8 cellular contexts compared by ENCODE assay signal in the genomic region with DNA sequence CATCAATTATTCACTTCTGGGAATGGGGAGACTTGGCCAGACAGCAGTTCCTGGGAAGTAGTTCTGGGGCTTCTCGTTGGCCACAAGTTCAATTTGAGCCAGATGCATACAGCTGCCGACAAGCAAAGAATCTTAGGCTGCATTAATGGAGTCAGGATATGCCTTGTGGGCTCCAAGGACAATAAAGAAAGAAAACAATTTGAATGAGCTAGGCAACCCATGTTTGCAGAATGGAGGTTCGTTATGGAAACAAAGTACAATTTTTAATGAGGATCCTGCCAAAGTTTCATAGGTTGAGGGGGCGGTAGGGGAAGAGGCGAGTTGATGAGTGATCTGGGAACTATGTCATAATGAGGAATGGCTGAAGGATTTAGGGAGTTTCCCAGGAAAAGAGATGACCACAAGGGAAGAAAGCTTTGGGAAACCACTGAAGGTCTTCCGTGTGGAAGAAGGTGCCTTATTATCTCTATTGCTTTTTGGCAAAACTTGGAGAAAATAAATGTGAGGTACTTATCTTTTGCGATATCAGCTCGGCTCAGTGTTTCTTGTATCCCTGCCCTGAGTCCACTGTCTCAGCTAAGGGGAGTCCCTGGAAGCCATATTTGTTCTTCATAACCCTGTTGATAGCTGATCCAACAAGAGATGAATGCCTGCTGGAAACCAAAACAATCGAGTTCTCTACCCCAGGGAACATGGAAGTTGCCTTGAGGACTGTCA.
DNase-seq lines count a peak whose midpoint lies in the region; ATAC-seq and TF ChIP-seq lines count a peak whose summit lies in the region.

No MANE protein-coding gene starts in this region.

- POLR2A ChIA-PET in CD4-positive, alpha-beta memory T cell (lab: Charles Lee; ENCODE audit: partially characterized antibody): no interaction called here
- POLR2A ChIA-PET in T-cell (lab: Charles Lee): interaction anchor here in 1 of 2 donors (0.6 kb wide), 1 partner anchor 25 kb away, joined by 3 read pairs; no protein-coding TSS in a partner anchor

- no TSS peak for BruUV-seq in Calu3 (replicated peaks; lab: Mats Ljungman, UMichigan)

- 41 to 48% (median 42%) methylated on average over 9 of the region's 9 CpGs for WGBS in psoas muscle, 3 donors

- H3K4me3 Mint-ChIP-seq in Calu3 (ENCODE audit: low read depth, unreplicated experiment): no peak overlapping the region
- no peak overlapping the region for H3K4me3 Mint-ChIP-seq in CD4-positive, alpha-beta memory T cell
- H3K4me3 Mint-ChIP-seq in T-cell: no peak overlapping the region

- no peaks in the 10 kb centered on the region for H3K27me3 ChIP-seq in SJCRH30
- no peaks in the 10 kb centered on the region for H3K27me3 ChIP-seq in fibroblast of lung (ENCODE audit: control insufficient read depth, insufficient read depth, low read length)
- H3K27me3 ChIP-seq in psoas muscle (ENCODE audit: insufficient read depth in 3 of 3, low read length in 2 of 3): no peaks in the 10 kb centered on the region
- no peaks in the 10 kb centered on the region for H3K27me3 ChIP-seq in CD4-positive, alpha-beta memory T cell (ENCODE audit: insufficient read depth, low read length)

- H4K20me1 ChIP-seq in fibroblast of lung (ENCODE audit: control insufficient read depth, extremely low read depth, insufficient read depth, low read length): no peaks in the 10 kb centered on the region

- H3K4me1 Mint-ChIP-seq in Calu3 (ENCODE audit: low read depth, unreplicated experiment): peaks cover 34% of the 10 kb centered on the region
- H3K4me1 Mint-ChIP-seq in CD4-positive, alpha-beta memory T cell: peaks cover 0 to 3% (median under 1%) of the 10 kb centered on the region in 4 donors
- H3K4me1 Mint-ChIP-seq in T-cell: no peaks in the 10 kb centered on the region

- CTCF ChIA-PET in Calu3 (lab: Charles Lee) (interaction anchor here (0.6 to 1.6 kb wide), 2 partner anchors 8 to 378 kb away, joined by 3 read pairs; no protein-coding TSS in a partner anchor), T-cell (lab: Charles Lee) (no interaction called here)
- CTCF ChIA-PET in CD4-positive, alpha-beta memory T cell (lab: Charles Lee; ENCODE audit: partially characterized antibody): interaction anchor here (0.6 kb wide), 1 partner anchor 196 kb away, joined by 3 read pairs; no protein-coding TSS in a partner anchor

- H3K27ac ChIP-seq in SJCRH30 (peak overlapping the region; percentile 5; the same call in 1 of the 2 replicates), fibroblast of lung (ENCODE audit: insufficient read depth, low read length) (peak overlapping the region; percentile 93), psoas muscle (peak overlapping the region; percentile 41)
- no peak overlapping the region for H3K27ac ChIP-seq in CD4-positive, alpha-beta memory T cell (ENCODE audit: low read depth, low read length)

- H3K9me3 ChIP-seq in SJCRH30 (replicated peaks) (no peaks in the 10 kb centered on the region), fibroblast of lung (ENCODE audit: control insufficient read depth, insufficient read depth, low read depth, low read length) (no peaks in the 10 kb centered on the region), psoas muscle (no peaks in the 10 kb centered on the region)
- no peaks in the 10 kb centered on the region for H3K9me3 ChIP-seq in CD4-positive, alpha-beta memory T cell (ENCODE audit: control insufficient read depth in 1 of 2, low read length in 2 of 2)

- H3K79me2 ChIP-seq in fibroblast of lung (ENCODE audit: control insufficient read depth, insufficient read depth, low read length): no peaks in the 10 kb centered on the region

- no peak overlapping the region for H3K4me3 ChIP-seq in SJCRH30
- H3K4me3 ChIP-seq in fibroblast of lung (replicated peaks in 1 of 4; ENCODE audit: control extremely low read depth in 1 of 4, insufficient read depth in 1 of 4, low read depth in 3 of 4, low read length in 4 of 4): no peak overlapping the region
- H3K4me3 ChIP-seq in psoas muscle: no peak overlapping the region
- no peak overlapping the region for H3K4me3 ChIP-seq in CD4-positive, alpha-beta memory T cell (ENCODE audit: low read length in 2 of 2)

- TF ChIP-seq CTCF in Calu3 (IDR thresholded peaks at IDR 0.05; ENCODE audit: unreplicated experiment) (no peak), fibroblast of lung (conservative IDR thresholded peaks at IDR 0.05 in 1 of 2, IDR thresholded peaks at IDR 0.05 in 1 of 2; ENCODE audit: low read depth in 1 of 2, low read length in 2 of 2) (no peak), psoas muscle (IDR thresholded peaks at IDR 0.05) (no peak)

- peak overlapping the region; percentile 38 for H3K4me2 ChIP-seq in fibroblast of lung (ENCODE audit: extremely low read depth, insufficient read depth, low read length)

- H2AFZ ChIP-seq in fibroblast of lung (ENCODE audit: low read length): peak overlapping the region; percentile 7

- peaks cover 6% of the 10 kb centered on the region for H3K36me3 Mint-ChIP-seq in Calu3 (ENCODE audit: insufficient read depth, unreplicated experiment)
- H3K36me3 Mint-ChIP-seq in CD4-positive, alpha-beta memory T cell: no peaks in the 10 kb centered on the region
- H3K36me3 Mint-ChIP-seq in T-cell: no peaks in the 10 kb centered on the region

- no peak for DNase-seq in Calu3
- DNase-seq in SJCRH30: no peak
- peak; percentile 62 to 97 for DNase-seq in fibroblast of lung (ENCODE audit: low read depth in 2 of 2)
- no peak for DNase-seq in psoas muscle
- no peak for DNase-seq in pons (ENCODE audit: low spot score)
- no peak for DNase-seq in CD4-positive, alpha-beta memory T cell
- no peak for DNase-seq in T-cell

- H3K36me3 ChIP-seq in SJCRH30 (no peaks in the 10 kb centered on the region), fibroblast of lung (ENCODE audit: control insufficient read depth, insufficient read depth, low read length) (no peaks in the 10 kb centered on the region), psoas muscle (ENCODE audit: insufficient read depth in 1 of 2, low read depth in 1 of 2) (no peaks in the 10 kb centered on the region)
- H3K36me3 ChIP-seq in CD4-positive, alpha-beta memory T cell (ENCODE audit: insufficient read depth, low read length): no peaks in the 10 kb centered on the region

- peaks cover 5% of the 10 kb centered on the region for H3K9me3 Mint-ChIP-seq in Calu3 (ENCODE audit: low read depth, unreplicated experiment)
- no peaks in the 10 kb centered on the region for H3K9me3 Mint-ChIP-seq in CD4-positive, alpha-beta memory T cell
- no peaks in the 10 kb centered on the region for H3K9me3 Mint-ChIP-seq in T-cell

- H3K27ac Mint-ChIP-seq in Calu3 (ENCODE audit: unreplicated experiment) (peak overlapping the region; percentile 71), T-cell (no peak overlapping the region)
- no peak overlapping the region for H3K27ac Mint-ChIP-seq in CD4-positive, alpha-beta memory T cell

- ATAC-seq in psoas muscle: peak in 1 of 4 donors; percentile 25
- no peak for ATAC-seq in HG03354 (IDR thresholded peaks at IDR 0.05; ENCODE audit: poor library complexity, severe bottlenecking, unreplicated experiment)
- ATAC-seq in T-cell (replicated peaks in 1 of 4): no peak

- H3K27me3 Mint-ChIP-seq in Calu3 (ENCODE audit: unreplicated experiment): no peaks in the 10 kb centered on the region
- H3K27me3 Mint-ChIP-seq in CD4-positive, alpha-beta memory T cell: no peaks in the 10 kb centered on the region
- H3K27me3 Mint-ChIP-seq in T-cell: no peaks in the 10 kb centered on the region

- peaks cover 15% of the 10 kb centered on the region for H3K4me1 ChIP-seq in SJCRH30
- peaks cover 16% of the 10 kb centered on the region for H3K4me1 ChIP-seq in fibroblast of lung (ENCODE audit: control insufficient read depth, extremely low read depth, insufficient read depth, low read length)
- H3K4me1 ChIP-seq in psoas muscle: no peaks in the 10 kb centered on the region
- no peaks in the 10 kb centered on the region for H3K4me1 ChIP-seq in CD4-positive, alpha-beta memory T cell (ENCODE audit: insufficient read depth, low read length)

- intact Hi-C loops in Calu3 (cut with micrococcal nuclease; ENCODE audit: unreplicated experiment) (no loop called here), psoas muscle (cut with DNase I) (no loop called here)
- intact Hi-C loops in CD4-positive, alpha-beta memory T cell (cut with micrococcal nuclease): no loop called here

- H3K9ac ChIP-seq in fibroblast of lung (ENCODE audit: insufficient read depth, low read length): peak overlapping the region; percentile 4

Comparison
In these comparisons a context has a peak if more than half of its experiments do, and no peak if none do; other contexts are left out.
1. DNase-seq: peak in fibroblast of lung (2 of 2); none in Calu3 (single experiment), SJCRH30 (0 of 2), psoas muscle (0 of 2), pons (single experiment), CD4-positive, alpha-beta memory T cell (0 of 5) and T-cell (0 of 34).
2. CTCF ChIA-PET loops: an anchor here in Calu3 (0.6 to 1.6 kb wide) and CD4-positive, alpha-beta memory T cell (0.6 kb wide); none called in T-cell.